ENCODE assay signal across 12 cellular contexts in genomic region chr15:93049233-93049632, GRCh38.
"Had no signal": no experiment of that assay in that cellular context is flagged by ENCODE, and none has a peak within 500 bp of the region (broad histone marks: within the 10 kb centered on the region; RNA-seq: fewer than 3 reads in every experiment).

No MANE protein-coding gene starts in this region.

- H3K27me3 Mint-ChIP-seq: activated naive CD8-positive, alpha-beta T cell had no signal

- H3K9me3 ChIP-seq: neutrophil had no signal

- H3K27ac Mint-ChIP-seq: activated naive CD8-positive, alpha-beta T cell; memory B cell; stimulated activated naive B cell treated with anti-CD40 and anti-IgM and Interleukin-4, amounts not matched to agents 10 μg/mL and 1 μg/mL and 100 μg/mL, for 72 hours had no signal

- H3K4me1 ChIP-seq: right atrium auricular region had no signal

- ATAC-seq: activated T-cell treated with anti-CD3 and anti-CD28 coated beads, Interleukin-2, amount 50 U/mL, for 4 hours; stimulated activated naive B cell treated with anti-CD40 and anti-IgM and Interleukin-4, amounts not matched to agents 10 μg/mL and 1 μg/mL and 100 μg/mL, for 72 hours had no signal

- H3K36me3 ChIP-seq: brain microvascular endothelial cell, neutrophil had no signal

- DNase-seq: activated CD4-positive, alpha-beta T cell treated with anti-CD3 and anti-CD28 coated beads, Interleukin-2, amount 50 U/mL, for 4 hours; activated CD4-positive, CD25-positive, alpha-beta regulatory T cell treated with anti-CD3 and anti-CD28 coated beads, Interleukin-2, amount 50 U/mL, for 72 hours; activated gamma-delta T cell; activated T-cell treated with anti-CD3 and anti-CD28 coated beads, Interleukin-2, amount 50 U/mL, for 4 hours; brain microvascular endothelial cell; stimulated activated naive B cell treated with anti-CD40 and anti-IgM and Interleukin-4, amounts not matched to agents 10 μg/mL and 1 μg/mL and 100 μg/mL, for 72 hours had no signal

- H3K27ac ChIP-seq: brain microvascular endothelial cell, left lung, neutrophil, right atrium auricular region, upper lobe of left lung had no signal

- H3K4me3 Mint-ChIP-seq: activated naive CD8-positive, alpha-beta T cell; activated T-cell treated with anti-CD3 and anti-CD28 coated beads, Interleukin-2, amount 50 U/mL, for 4 hours; memory B cell; stimulated activated naive B cell treated with anti-CD40 and anti-IgM and Interleukin-4, amounts not matched to agents 10 μg/mL and 1 μg/mL and 100 μg/mL, for 72 hours had no signal

- H3K27me3 ChIP-seq: brain microvascular endothelial cell, right atrium auricular region, upper lobe of left lung had no signal

- H3K4me3 ChIP-seq: left lung, right atrium auricular region, upper lobe of left lung had no signal
